Comparison of ENCODE assay signal across 1 cellular context in the genomic region with DNA sequence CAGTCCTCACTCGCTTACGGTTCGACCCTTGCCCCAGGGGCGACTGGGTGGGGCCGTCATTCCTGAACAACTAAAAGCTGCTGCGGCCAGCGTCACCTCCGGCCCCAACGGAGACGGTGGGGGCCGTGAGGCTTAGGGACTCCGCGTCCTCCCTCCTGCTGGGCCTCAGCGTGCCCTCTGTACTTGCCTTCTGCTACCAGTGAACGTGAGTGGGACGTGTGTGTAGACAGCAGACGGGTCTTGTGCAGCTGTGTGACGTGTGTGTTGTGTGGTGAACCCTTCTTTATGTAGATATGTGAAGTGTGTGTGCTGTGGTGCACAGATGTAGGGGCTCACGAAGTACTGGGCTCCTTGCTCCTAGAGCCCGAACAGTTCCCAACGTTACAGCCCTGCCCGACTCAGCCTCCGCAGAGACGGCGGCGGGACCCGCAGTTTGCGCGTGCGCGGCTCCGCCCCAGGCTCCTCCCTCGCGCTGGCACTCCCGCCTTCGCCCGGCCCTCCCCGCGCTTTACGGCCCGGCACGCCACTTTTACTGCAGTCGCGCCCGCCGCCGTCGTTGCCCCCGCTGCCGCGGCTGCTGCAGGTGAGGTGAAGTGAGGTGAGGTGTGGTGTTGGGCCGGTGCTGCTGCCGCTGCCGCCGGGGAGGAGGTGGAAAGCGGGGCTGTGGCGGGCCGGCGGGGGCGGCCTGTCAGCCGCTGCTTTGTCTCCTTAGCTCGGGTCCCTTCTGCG.
TF ChIP-seq lines count a peak whose summit lies in the region.

A gene (plus strand): TSS at position 535 of the 729 bp plus-strand sequence. CDS start 235 bp downstream, outside the sequence.

TF ChIP-seq in SK-N-SH, 30 proteins besides CTCF, POLR2A, EP300 and RAD21 (continued from another document):
- TF ChIP-seq, protein P1, sequence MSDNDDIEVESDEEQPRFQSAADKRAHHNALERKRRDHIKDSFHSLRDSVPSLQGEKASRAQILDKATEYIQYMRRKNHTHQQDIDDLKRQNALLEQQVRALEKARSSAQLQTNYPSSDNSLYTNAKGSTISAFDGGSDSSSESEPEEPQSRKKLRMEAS (IDR thresholded peaks at IDR 0.05; ENCODE audit: low read depth), result 0 out of 2 replicates have a peak, but pooled peaks have one; percentile 34
- TF ChIP-seq POLR2AphosphoS5 (IDR thresholded peaks at IDR 0.05; ENCODE audit: low read depth, low read length), result peak; percentile 93
- TF ChIP-seq SMC3 (IDR thresholded peaks at IDR 0.05; ENCODE audit: low read depth, low read length), result no peak
- peak; percentile 52; the same call in 1 of the 2 replicates for TF ChIP-seq MXI1 (IDR thresholded peaks at IDR 0.05; ENCODE audit: low read depth, low read length)
- no peak for TF ChIP-seq FOXM1 (IDR thresholded peaks at IDR 0.05; ENCODE audit: low read depth)
- peak; percentile 82 for TF ChIP-seq NRF1 (IDR thresholded peaks at IDR 0.05; ENCODE audit: low read depth, low read length)
- peak; percentile 33 for TF ChIP-seq CHD2 (IDR thresholded peaks at IDR 0.05; ENCODE audit: low read length, partially characterized antibody)
- no peak for TF ChIP-seq RFX5 (IDR thresholded peaks at IDR 0.05; ENCODE audit: low read length)
- TF ChIP-seq RXRA (IDR thresholded peaks at IDR 0.05; ENCODE audit: borderline replicate concordance, low read depth), result no peak
- TF ChIP-seq TAF1 (IDR thresholded peaks at IDR 0.05; ENCODE audit: borderline replicate concordance, low read depth, low read length), result peak; percentile 59
